ENCODE assay signal across 8 cellular contexts in the genomic region with DNA sequence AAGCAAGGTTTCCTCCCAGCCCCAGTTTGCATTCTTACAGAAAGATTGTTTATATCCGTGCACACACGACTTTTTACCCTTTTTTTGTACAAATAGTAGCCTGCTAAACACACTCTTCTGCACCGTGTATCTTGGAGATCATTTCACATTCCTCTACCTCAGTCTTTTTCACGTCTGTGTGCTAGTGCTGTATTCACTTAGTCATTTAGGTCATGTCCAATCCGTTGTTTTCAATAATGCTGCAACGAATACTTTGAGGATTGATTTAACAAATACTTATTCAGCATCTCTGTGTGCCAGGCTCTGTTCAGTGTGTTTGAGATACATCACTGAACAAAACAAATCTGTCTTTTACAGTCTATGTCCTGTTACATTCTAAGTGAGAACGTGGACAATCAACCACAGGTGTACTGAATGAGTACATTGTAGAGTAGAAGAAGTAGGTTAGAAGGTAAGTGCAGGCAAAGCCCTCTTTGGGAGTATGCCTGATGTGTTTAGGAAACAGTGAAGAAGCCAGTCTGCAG. TPM values are rescaled to one million over a fixed set of nuclear protein-coding genes. Genes with fewer than 3 reads are reported as not detected.
DNase-seq lines count a peak whose midpoint lies in the region; ATAC-seq and TF ChIP-seq lines count a peak whose summit lies in the region.

No MANE protein-coding gene starts in this region.

- no peaks in the 10 kb centered on the region for H3K9me3 Mint-ChIP-seq in activated T-cell treated with anti-CD3 and anti-CD28 coated beads, Interleukin-2, amount 50 U/mL, for 4 hours

- no peak for TF ChIP-seq EP300 in tibial nerve (IDR thresholded peaks at IDR 0.05)

- H3K27me3 ChIP-seq in ascending aorta = no peaks in the 10 kb centered on the region
- no peaks in the 10 kb centered on the region for H3K27me3 ChIP-seq in liver (ENCODE audit: control insufficient read depth in 4 of 4, insufficient read depth in 4 of 4, low read length in 3 of 4)
- H3K27me3 ChIP-seq in tibial nerve = no peaks in the 10 kb centered on the region

- 12% methylated on average over 7 of the region's 7 CpGs for WGBS in liver
- WGBS in tibial nerve, 2 donors = 6 to 8% methylated on average over 7 of the region's 7 CpGs

- no peaks in the 10 kb centered on the region for H3K27me3 Mint-ChIP-seq in activated T-cell treated with anti-CD3 and anti-CD28 coated beads, Interleukin-2, amount 50 U/mL, for 4 hours (ENCODE audit: low read depth)

- TF ChIP-seq RAD21 in liver (IDR thresholded peaks at IDR 0.05) = no peak

- H3K4me3 ChIP-seq in ascending aorta (peak overlapping the region; percentile 68 to 74), liver (ENCODE audit: low read depth in 1 of 3, low read length in 3 of 3) (peak overlapping the region; percentile 76 to 86 (median 83)), tibial nerve (peak overlapping the region; percentile 56 to 88 (median 68))

- TF ChIP-seq POLR2A in tibial nerve (IDR thresholded peaks at IDR 0.05) = no peak

- no peak for DNase-seq in activated T-cell treated with anti-CD3 and anti-CD28 coated beads, Interleukin-2, amount 50 U/mL, for 4 hours
- no peak for DNase-seq in activated T-cell treated with anti-CD3 and anti-CD28 coated beads, Interleukin-2, amount 50 U/mL, for 1 hour
- no peak for DNase-seq in ascending aorta (ENCODE audit: low spot score in 2 of 2)
- DNase-seq in tibial nerve (ENCODE audit: low spot score in 2 of 2) = no peak
- no peak for DNase-seq in NCI-H1105 (lab: John Stamatoyannopoulos, UW)

- H3K9me3 ChIP-seq in ascending aorta (no peaks in the 10 kb centered on the region), liver (ENCODE audit: control insufficient read depth in 4 of 4, low read length in 3 of 4) (no peaks in the 10 kb centered on the region), tibial nerve (no peaks in the 10 kb centered on the region)

- intact Hi-C loops in ascending aorta (cut with DNase I) = loop anchor here (1.0 to 10.0 kb wide), 6 partner anchors 55 to 443 kb away; a partner anchor contains a TSS

- H3K4me1 ChIP-seq in ascending aorta (peaks cover 5 to 22% of the 10 kb centered on the region in 2 donors), liver (ENCODE audit: control insufficient read depth in 4 of 4, insufficient read depth in 4 of 4, low read length in 3 of 4) (peaks cover 0 to 12% (median 11%) of the 10 kb centered on the region in 4 donors), tibial nerve (peaks cover 0 to 29% (median 7%) of the 10 kb centered on the region in 4 donors)

- H3K27ac ChIP-seq in ascending aorta = peak overlapping the region; percentile 68 to 80
- H3K27ac ChIP-seq in liver (ENCODE audit: low read depth in 1 of 2, low read length in 2 of 2) = no peak overlapping the region
- H3K27ac ChIP-seq in tibial nerve = peak overlapping the region; percentile 74 to 96 (median 88)

- peaks cover 3 to 20% of the 10 kb centered on the region in 2 donors for H3K36me3 ChIP-seq in ascending aorta
- H3K36me3 ChIP-seq in liver (ENCODE audit: control insufficient read depth in 4 of 4, insufficient read depth in 3 of 4, low read depth in 1 of 4, low read length in 3 of 4) = peaks cover 0 to 8% (median 0%) of the 10 kb centered on the region in 4 donors
- peaks cover 0 to 53% (median 0%) of the 10 kb centered on the region in 3 donors for H3K36me3 ChIP-seq in tibial nerve

- ATAC-seq in activated T-cell treated with anti-CD3 and anti-CD28 coated beads, Interleukin-2, amount 50 U/mL, for 4 hours = no peak
- ATAC-seq in GM19035 (IDR thresholded peaks at IDR 0.05; ENCODE audit: unreplicated experiment) (no peak), GM18909 (IDR thresholded peaks at IDR 0.05; ENCODE audit: poor library complexity, unreplicated experiment) (no peak)

- H3K36me3 Mint-ChIP-seq in activated T-cell treated with anti-CD3 and anti-CD28 coated beads, Interleukin-2, amount 50 U/mL, for 4 hours (ENCODE audit: insufficient read depth) = peaks cover 5% of the 10 kb centered on the region

- H3K4me1 Mint-ChIP-seq in activated T-cell treated with anti-CD3 and anti-CD28 coated beads, Interleukin-2, amount 50 U/mL, for 4 hours (ENCODE audit: low read depth) = peaks cover 48% of the 10 kb centered on the region

- H3K4me3 Mint-ChIP-seq in activated T-cell treated with anti-CD3 and anti-CD28 coated beads, Interleukin-2, amount 50 U/mL, for 4 hours = peak overlapping the region; percentile 91

- peak overlapping the region; percentile 68 to 75 for H3K9ac ChIP-seq in liver (ENCODE audit: low read depth in 1 of 2, low read length in 2 of 2)

- no peak for TF ChIP-seq CTCF in ascending aorta (IDR thresholded peaks at IDR 0.05)
- no peak for TF ChIP-seq CTCF in liver (IDR thresholded peaks at IDR 0.05; ENCODE audit: low read depth, low read length, missing input control)
- no peak for TF ChIP-seq CTCF in tibial nerve (IDR thresholded peaks at IDR 0.05)

TF ChIP-seq in liver, 16 proteins besides CTCF, POLR2A, EP300 and RAD21:
- TF ChIP-seq NR2F2 (IDR thresholded peaks at IDR 0.05) = no peak
- TF ChIP-seq JUND (IDR thresholded peaks at IDR 0.05) = no peak
- no peak for TF ChIP-seq YY1 (IDR thresholded peaks at IDR 0.05)
TF ChIP-seq in liver: peak in this region for 0.

RNA-seq across cellular contexts. Expression of a gene that starts 0.9 kb away (rescaled TPM):
- total RNA-seq in activated T-cell treated with anti-CD3 and anti-CD28 coated beads, Interleukin-2, amount 50 U/mL, for 4 hours = 10 to 100 TPM in 1 of 3 donors, 1 to 10 TPM in 2; 8.4 to 11.7 (median 8.8) TPM
- total RNA-seq in ascending aorta = 16.4 TPM
- total RNA-seq in liver = 1 to 10 TPM in 1 of 2 donors, under 1 TPM in 1; 0.75 to 4.9 TPM
- 1 to 10 TPM; 5.9 TPM for polyA plus RNA-seq in liver
- total RNA-seq in tibial nerve = 10 to 100 TPM in 3 of 4 donors, 1 to 10 TPM in 1; 9.0 to 16.8 (median 12.0) TPM

RNA-seq across cellular contexts. Expression of a gene that starts 9.8 kb away (rescaled TPM):
- total RNA-seq in activated T-cell treated with anti-CD3 and anti-CD28 coated beads, Interleukin-2, amount 50 U/mL, for 4 hours = 1 to 10 TPM; 3.6 to 5.5 (median 4.9) TPM
- 13.9 TPM for total RNA-seq in ascending aorta
- total RNA-seq in liver = 1 to 10 TPM in 1 of 2 donors, under 1 TPM in 1; 0.33 to 3.2 TPM
- polyA plus RNA-seq in liver = 1 to 10 TPM; 1.4 to 3.6 TPM
- total RNA-seq in tibial nerve = 1 to 10 TPM; 1.8 to 8.7 (median 4.5) TPM

RNA-seq across cellular contexts. Expression of a gene that starts 54.5 kb away (rescaled TPM):
- total RNA-seq in activated T-cell treated with anti-CD3 and anti-CD28 coated beads, Interleukin-2, amount 50 U/mL, for 4 hours = 10 to 100 TPM; 21.9 to 23.3 (median 22.5) TPM
- total RNA-seq in ascending aorta = 27.6 TPM
- 10 to 100 TPM in 1 of 2 donors, 1 to 10 TPM in 1; 3.7 to 10.3 TPM for total RNA-seq in liver
- 1 to 10 TPM in 1 of 2 donors, under 1 TPM in 1; 0.89 to 1.7 TPM for polyA plus RNA-seq in liver
- total RNA-seq in tibial nerve = 10 to 100 TPM; 22.1 to 54.6 (median 36.6) TPM

Comparison
In these comparisons a context has a peak if more than half of its experiments do, and no peak if none do; other contexts are left out.
1. H3K27ac ChIP-seq: peak in ascending aorta (2 of 2) and tibial nerve (4 of 4); none in liver (0 of 2).
2. Peak in every context shown above with its lines, with median percentiles within 50 percentile points of each other: H3K4me3 ChIP-seq.